16 cellular contexts compared by ENCODE assay signal in genomic region chr1:32806315-32806714, GRCh38. TPM values are rescaled to one million over a fixed set of nuclear protein-coding genes. Genes with fewer than 3 reads are reported as not detected.
DNase-seq lines count a peak whose midpoint lies in the region; FAIRE-seq and TF ChIP-seq lines count a peak whose summit lies in the region.
"Had no signal": no experiment of that assay in that cellular context is flagged by ENCODE, and none has a peak within 500 bp of the region (broad histone marks: within the 10 kb centered on the region; RNA-seq: fewer than 3 reads in every experiment).

No MANE protein-coding gene starts in this region.

- no peaks in the 10 kb centered on the region for H3K27me3 Mint-ChIP-seq in mesothelial cell of epicardium (ENCODE audit: low read depth)
- H3K27me3 Mint-ChIP-seq in glutamatergic neuron (ENCODE audit: unreplicated experiment) = peaks cover 6% of the 10 kb centered on the region

- in situ Hi-C loops in ACHN (cut with HindIII; ENCODE audit: low pct_ligation_motif_present, low pct_unique_long_range_greater_than_20kb, low sequenced_read_pairs) = no loop called here

- DNase-seq in DMS53 treated with DMSO at 0.1 percent for 48 hours (lab: John Stamatoyannopoulos, UW; ENCODE audit: unreplicated experiment) = peak; percentile 20
- no peak for DNase-seq in GM12891 (ENCODE audit: insufficient read length, low spot score)
- DNase-seq in NCI-H510A treated with DMSO at 0.1 percent for 48 hours (lab: John Stamatoyannopoulos, UW) = peak; percentile 49
- no peak for DNase-seq in mesothelial cell of epicardium (ENCODE audit: low spot score in 2 of 2, unreplicated experiment in 2 of 2)
- DNase-seq in glutamatergic neuron = no peak
- DNase-seq in SKM-1 (lab: John Stamatoyannopoulos, UW; ENCODE audit: unreplicated experiment) = no peak
- DNase-seq in ACHN = no peak
- DNase-seq: C1 segment of cervical spinal cord, H9, MM.1S, NCI-H1092, NCI-H345, NCI-H526 treated with DMSO at 0.1 percent for 48 hours, SW 1271 had no signal

- TF ChIP-seq POLR2A in GM12891 (IDR thresholded peaks at IDR 0.05; ENCODE audit: low read depth, low read length) = 0 out of 2 replicates have a peak, but pooled peaks have one; percentile 25

- H3K27ac Mint-ChIP-seq in mesothelial cell of epicardium (peak overlapping the region; percentile 72), glutamatergic neuron (ENCODE audit: unreplicated experiment) (no peak overlapping the region)

- H3K36me3 Mint-ChIP-seq in mesothelial cell of epicardium (peaks cover 42% of the 10 kb centered on the region), glutamatergic neuron (ENCODE audit: unreplicated experiment) (peaks cover 9% of the 10 kb centered on the region)

- TF ChIP-seq CTCF in mesothelial cell of epicardium (IDR thresholded peaks at IDR 0.05; ENCODE audit: unreplicated experiment) = no peak
- TF ChIP-seq CTCF in glutamatergic neuron (IDR thresholded peaks at IDR 0.05; ENCODE audit: partially characterized antibody, unreplicated experiment) = no peak

- no peak overlapping the region for H3K4me3 Mint-ChIP-seq in mesothelial cell of epicardium
- no peak overlapping the region for H3K4me3 Mint-ChIP-seq in glutamatergic neuron (ENCODE audit: unreplicated experiment)
- H3K4me3 Mint-ChIP-seq: H9 had no signal

- peaks cover 38% of the 10 kb centered on the region for H3K4me1 Mint-ChIP-seq in mesothelial cell of epicardium
- H3K4me1 Mint-ChIP-seq in glutamatergic neuron (ENCODE audit: low read depth, unreplicated experiment) = no peaks in the 10 kb centered on the region

- FAIRE-seq in GM12891 (lab: Jason Lieb, UNC) = no peak
- FAIRE-seq: D721Med, G401.6 had no signal

- H3K9me3 Mint-ChIP-seq in mesothelial cell of epicardium (peaks cover 6% of the 10 kb centered on the region), glutamatergic neuron (ENCODE audit: unreplicated experiment) (peaks cover 6% of the 10 kb centered on the region)

TF ChIP-seq in GM12891, 5 proteins besides CTCF, POLR2A, EP300 and RAD21:
- TF ChIP-seq PAX5 (IDR thresholded peaks at IDR 0.05; ENCODE audit: insufficient read depth, low read length, severe bottlenecking) (no peak), POU2F2 (IDR thresholded peaks at IDR 0.05; ENCODE audit: low read depth, low read length) (peak; percentile 22; the same call in 1 of the 2 replicates)

RNA-seq across cellular contexts. Expression of gene YARS1, which starts 10.8 kb away (rescaled TPM):
- polyA plus RNA-seq in GM12891 (2012; ENCODE audit: low read depth, missing spikeins) = 86.4 TPM
- total RNA-seq in mesothelial cell of epicardium (101 to 105 TPM (median 101 TPM) in 3 replicates), glutamatergic neuron (ENCODE audit: unreplicated experiment) (197 TPM)

RNA-seq across cellular contexts. Expression of gene S100PBP, which starts 11.1 kb away (rescaled TPM):
- polyA plus RNA-seq in GM12891 (2012; ENCODE audit: low read depth, missing spikeins) = 19.2 TPM
- total RNA-seq in mesothelial cell of epicardium (61.8 to 66.8 TPM (median 62.1 TPM) in 3 replicates), glutamatergic neuron (ENCODE audit: unreplicated experiment) (40.1 TPM)

Comparison
In these comparisons a context has a peak if more than half of its experiments do, and no peak if none do; other contexts are left out.
1. DNase-seq: peak in DMS53 treated with DMSO at 0.1 percent for 48 hours (single experiment) and NCI-H510A treated with DMSO at 0.1 percent for 48 hours (single experiment); none in GM12891 (single experiment), mesothelial cell of epicardium (0 of 2), glutamatergic neuron (single experiment), SKM-1 (single experiment) and ACHN (single experiment).